ENCODE assay signal across 17 cellular contexts in the genomic region with DNA sequence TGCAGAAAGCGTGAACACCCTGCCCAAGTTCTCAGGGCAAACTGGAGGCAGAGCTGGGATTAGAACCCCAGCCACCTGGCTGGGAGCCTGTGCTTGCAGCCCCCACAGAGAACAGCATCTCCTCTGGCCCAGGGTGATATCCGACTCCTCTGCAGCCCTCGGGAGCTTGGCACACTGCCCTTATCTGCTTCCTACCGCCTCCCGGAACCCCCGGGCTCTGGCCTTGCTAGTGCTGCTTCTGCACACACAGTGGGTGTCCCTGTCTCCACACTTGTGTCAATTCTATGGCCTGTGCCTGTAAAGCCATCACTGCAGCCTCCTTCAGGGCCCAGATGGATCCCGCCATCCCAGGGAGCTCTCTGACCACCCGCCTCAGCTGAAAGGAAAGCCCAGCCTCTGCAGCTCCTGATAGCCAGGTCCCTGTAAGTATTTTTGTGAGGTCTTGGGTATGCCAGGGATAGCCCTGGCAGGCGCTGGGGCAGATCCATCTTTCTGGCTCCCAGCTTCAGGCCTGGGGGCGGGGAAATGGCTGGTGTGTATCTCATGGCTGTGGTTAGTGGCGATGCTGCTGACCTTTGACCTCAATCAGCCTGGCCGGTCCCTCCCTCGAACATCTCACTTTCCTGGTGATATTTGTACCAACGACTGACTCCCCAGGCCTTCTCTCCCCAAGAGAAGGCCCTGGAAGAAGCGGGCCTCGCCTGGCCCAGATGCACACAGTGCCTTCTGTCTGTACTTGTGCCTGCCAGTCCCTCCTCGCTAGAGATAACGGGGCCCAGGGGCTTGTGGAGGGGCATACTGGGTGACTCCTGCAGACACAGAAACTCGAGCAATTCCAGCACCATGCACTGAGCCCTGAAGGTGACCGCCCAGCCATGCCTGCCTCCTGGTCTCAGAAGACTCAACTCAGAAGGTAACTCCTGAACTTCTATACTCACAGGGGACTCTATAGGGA.
DNase-seq lines count a peak whose midpoint lies in the region.
"Had no signal": no experiment of that assay in that cellular context is flagged by ENCODE, and none has a peak within 500 bp of the region (broad histone marks: within the 10 kb centered on the region; RNA-seq: fewer than 3 reads in every experiment).

No MANE protein-coding gene starts in this region.

- no peaks in the 10 kb centered on the region for H3K27me3 ChIP-seq in skeletal muscle tissue (ENCODE audit: control insufficient read depth in 3 of 3, insufficient read depth in 3 of 3, low read length in 3 of 3)
- H3K27me3 ChIP-seq: esophagus muscularis mucosa, neutrophil, tibial artery had no signal

- no peak overlapping the region for H3K27ac ChIP-seq in skeletal muscle tissue (ENCODE audit: low read depth, low read length)
- H3K27ac ChIP-seq: esophagus muscularis mucosa, neutrophil, tibial artery had no signal

- DNase-seq in NCI-H1436 (lab: John Stamatoyannopoulos, UW) (peak; percentile 10), NCI-H1436 treated with DMSO at 0.1 percent for 48 hours (lab: John Stamatoyannopoulos, UW) (no peak), NCI-H2171 treated with DMSO at 0.1 percent for 48 hours (lab: John Stamatoyannopoulos, UW) (peak; percentile 75), brain pericyte (ENCODE audit: low read depth, low spot score) (peak; percentile 41), midbrain (lab: John Stamatoyannopoulos, UW) (no peak), NOMO-1 treated with DMSO at 0.1 percent for 48 hours (lab: John Stamatoyannopoulos, UW; ENCODE audit: unreplicated experiment) (no peak), GM03348 (ENCODE audit: low spot score) (no peak)
- DNase-seq: activated CD4-positive, CD25-positive, alpha-beta regulatory T cell; activated gamma-delta T cell; dermis blood vessel endothelial cell; NCI-H526; T-cell; tibial artery had no signal

- H3K4me3 ChIP-seq in skeletal muscle tissue (ENCODE audit: low read length in 3 of 3), result no peak overlapping the region
- H3K4me3 ChIP-seq: esophagus muscularis mucosa, HAP-1, tibial artery had no signal

- peaks cover 37 to 62% (median 45%) of the 10 kb centered on the region in 3 donors for H3K4me1 ChIP-seq in skeletal muscle tissue (ENCODE audit: control insufficient read depth in 3 of 3, insufficient read depth in 3 of 3, low read length in 3 of 3)
- H3K4me1 ChIP-seq: HAP-1, tibial artery had no signal

- peaks cover 0 to 22% (median 18%) of the 10 kb centered on the region in 3 donors for H3K36me3 ChIP-seq in skeletal muscle tissue (ENCODE audit: control insufficient read depth in 3 of 3, insufficient read depth in 3 of 3, low read length in 3 of 3)
- H3K36me3 ChIP-seq: HAP-1 had no signal

- H3K9ac ChIP-seq in skeletal muscle tissue (ENCODE audit: low read depth in 1 of 3, low read length in 3 of 3), result peak overlapping the region in 2 of 3 donors; percentile 16 to 25

- H3K9me3 ChIP-seq in skeletal muscle tissue (ENCODE audit: control insufficient read depth in 3 of 3, low read length in 3 of 3), result no peaks in the 10 kb centered on the region
- H3K9me3 ChIP-seq: esophagus muscularis mucosa, HAP-1, neutrophil, tibial artery had no signal

Comparison
In these comparisons a context has a peak if more than half of its experiments do, and no peak if none do; other contexts are left out.
1. DNase-seq: peak in NCI-H1436 (single experiment), NCI-H2171 treated with DMSO at 0.1 percent for 48 hours (single experiment) and brain pericyte (single experiment); none in NCI-H1436 treated with DMSO at 0.1 percent for 48 hours (single experiment), midbrain (single experiment), NOMO-1 treated with DMSO at 0.1 percent for 48 hours (single experiment) and GM03348 (single experiment).